In the genomic region with DNA sequence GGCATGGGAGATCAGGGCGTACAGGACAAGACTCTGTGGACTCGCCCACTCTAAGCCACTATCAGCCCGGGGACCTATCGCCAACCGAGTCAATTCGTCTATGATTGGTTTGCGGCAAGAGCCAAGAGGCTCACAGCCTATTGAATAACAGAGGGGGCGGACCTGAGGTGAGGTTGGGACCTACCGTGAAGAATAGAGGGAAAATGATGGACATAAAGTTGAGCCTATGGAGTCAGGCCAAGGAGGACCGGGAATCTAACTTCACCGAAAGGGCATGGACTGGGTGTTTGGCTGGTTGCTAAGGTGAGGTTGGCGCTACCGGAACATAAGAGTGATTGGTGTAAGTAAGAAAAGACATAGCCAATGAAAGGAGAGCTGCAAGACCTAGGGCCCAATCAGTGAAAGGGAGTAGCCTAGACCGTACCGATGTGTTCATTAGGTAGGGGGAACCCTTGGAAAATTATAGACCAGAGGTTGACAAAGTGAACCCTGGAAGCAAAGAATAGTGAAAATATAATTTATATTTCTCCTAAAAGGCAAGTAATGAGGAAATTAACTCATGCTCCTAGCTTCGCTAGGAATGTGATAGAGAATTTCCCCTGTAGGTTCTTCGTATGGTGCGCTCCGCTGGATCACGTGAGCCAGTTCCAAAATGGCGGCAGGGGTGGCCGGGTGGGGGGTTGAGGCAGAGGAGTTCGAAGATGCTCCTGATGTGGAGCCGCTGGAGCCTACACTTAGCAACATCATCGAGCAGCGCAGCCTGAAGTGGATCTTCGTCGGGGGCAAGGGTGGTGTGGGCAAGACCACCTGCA, we compare ENCODE assay signal across 8 cellular contexts. TPM values are rescaled to one million over a fixed set of nuclear protein-coding genes. Genes with fewer than 3 reads are reported as not detected.
DNase-seq lines count a peak whose midpoint lies in the region; ATAC-seq and TF ChIP-seq lines count a peak whose summit lies in the region.

A gene (plus strand): TSS at position 644 of the 812 bp plus-strand sequence. CDS start 9 bp downstream, at position 653.

- H3K4me1 ChIP-seq in Peyer's patch: peaks cover 0 to 34% (median 27%) of the 10 kb centered on the region in 4 donors
- peaks cover 28 to 55% (median 34%) of the 10 kb centered on the region in 3 donors for H3K4me1 ChIP-seq in esophagus squamous epithelium

- peak in 4 of 6 experiments; percentile 11 to 57 (median 40) for TF ChIP-seq CTCF in Peyer's patch (IDR thresholded peaks at IDR 0.05)
- peak in 2 of 6 experiments; percentile 32 to 33 for TF ChIP-seq CTCF in esophagus squamous epithelium (IDR thresholded peaks at IDR 0.05)

- peak; percentile 38 to 43 for TF ChIP-seq POLR2A in Peyer's patch (IDR thresholded peaks at IDR 0.05)
- TF ChIP-seq POLR2A in esophagus squamous epithelium (IDR thresholded peaks at IDR 0.05): peak in 3 of 4 donors; percentile 21 to 41 (median 22)

- peak; percentile 52 for ATAC-seq in GM21717 (IDR thresholded peaks at IDR 0.05; ENCODE audit: unreplicated experiment)

- intact Hi-C loops in esophagus squamous epithelium (cut with DNase I): no loop called here

- no peaks in the 10 kb centered on the region for H3K9me3 ChIP-seq in Peyer's patch
- no peaks in the 10 kb centered on the region for H3K9me3 ChIP-seq in esophagus squamous epithelium

- peak; percentile 99 for DNase-seq in DMS53 (lab: John Stamatoyannopoulos, UW)
- peak; percentile 96 for DNase-seq in KBM-7
- peak; percentile 77 to 93 (median 86) for DNase-seq in Peyer's patch
- peak; percentile 60 for DNase-seq in activated T-helper 1 cell treated with Interleukin-2 at 50 U/mL for 16 hours (ENCODE audit: low read depth)
- peak; percentile 71 for DNase-seq in esophagus squamous epithelium (lab: John Stamatoyannopoulos, UW)
- peak; percentile 99 for DNase-seq in myocyte (ENCODE audit: low read depth)
- DNase-seq in stimulated activated CD8-positive, alpha-beta memory T cell treated with anti-CD3 and anti-CD28 coated beads, Interleukin-7, amount 100 ng/mL, for 48 hours (ENCODE audit: extremely low read depth in 1 of 2, low read depth in 1 of 2): peak; percentile 46 to 78

- WGBS in esophagus squamous epithelium, 2 donors: 0% methylated on average over 26 to 28 of the region's 28 CpGs

- H3K36me3 ChIP-seq in Peyer's patch (peaks cover 0 to 28% (median 0%) of the 10 kb centered on the region in 3 donors), esophagus squamous epithelium (peaks cover 0 to 42% (median 6%) of the 10 kb centered on the region in 3 donors)

- H3K27ac ChIP-seq in Peyer's patch (peak within 1 kb of the TSS; percentile 74 to 90 (median 88)), esophagus squamous epithelium (peak within 1 kb of the TSS; percentile 87 to 92 (median 89))

- in situ Hi-C loops in KBM-7 (cut with MboI; ENCODE audit: low pct_unique_long_range_greater_than_20kb, low sequenced_read_pairs): no loop called here

- peak within 1 kb of the TSS; percentile 66 to 98 (median 88) for H3K4me3 ChIP-seq in Peyer's patch
- peak within 1 kb of the TSS; percentile 81 to 94 (median 86) for H3K4me3 ChIP-seq in esophagus squamous epithelium

- H3K27me3 ChIP-seq in Peyer's patch (no peaks in the 10 kb centered on the region), esophagus squamous epithelium (no peaks in the 10 kb centered on the region)

RNA-seq across cellular contexts. Expression of the gene that starts here (rescaled TPM):
- 10 to 100 TPM; 23.1 to 31.9 (median 30.5) TPM for total RNA-seq in Peyer's patch
- total RNA-seq in esophagus squamous epithelium: 10 to 100 TPM; 36.8 to 69.9 (median 51.2) TPM
- 73.1 and 96.8 TPM in 2 replicates for total RNA-seq in myocyte
- 152 TPM for polyA plus RNA-seq in myocyte (2012)

Comparison
In these comparisons a context has a peak if more than half of its experiments do, and no peak if none do; other contexts are left out.
1. Peak in every context shown above with its lines: DNase-seq, ATAC-seq, H3K4me3 ChIP-seq and H3K27ac ChIP-seq.